Comparison of ENCODE assay signal across 9 cellular contexts in the genomic region with DNA sequence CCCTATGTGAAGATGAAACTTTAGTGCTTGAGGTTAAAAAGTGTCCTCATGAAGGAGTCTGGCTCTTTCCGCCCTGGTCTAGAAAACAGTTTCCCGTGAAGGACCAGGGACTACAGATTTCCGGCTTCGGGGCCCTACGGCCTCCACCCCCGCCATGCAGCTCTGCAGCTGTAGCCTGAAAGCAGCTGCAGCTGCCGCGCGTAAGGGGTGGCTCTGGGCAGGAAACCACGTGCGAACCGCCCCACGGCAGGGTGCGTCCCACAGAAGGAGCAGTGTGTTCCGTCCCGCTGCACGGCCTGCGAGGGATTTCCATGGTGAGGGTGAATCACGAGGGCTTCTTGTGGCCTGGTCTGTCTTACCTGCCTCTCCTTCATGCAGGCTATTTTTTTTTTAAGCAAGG.
DNase-seq lines count a peak whose midpoint lies in the region; ATAC-seq and TF ChIP-seq lines count a peak whose summit lies in the region.
"Had no signal": no experiment of that assay in that cellular context is flagged by ENCODE, and none has a peak within 500 bp of the region (broad histone marks: within the 10 kb centered on the region; RNA-seq: fewer than 3 reads in every experiment).

No MANE protein-coding gene starts in this region.

- no peaks in the 10 kb centered on the region for H3K27me3 ChIP-seq in lower lobe of right lung (ENCODE audit: low read depth)
- H3K27me3 ChIP-seq: neutrophil had no signal

- H3K4me1 Mint-ChIP-seq in stimulated activated naive CD8-positive, alpha-beta T cell treated with anti-CD3 and anti-CD28 coated beads, Interleukin-15, amount 100 ng/mL, for 72 hours = peaks cover 11% of the 10 kb centered on the region
- peaks cover 5% of the 10 kb centered on the region for H3K4me1 Mint-ChIP-seq in endothelial cell (ENCODE audit: unreplicated experiment)

- no peak overlapping the region for H3K27ac ChIP-seq in lower lobe of right lung
- H3K27ac ChIP-seq: neutrophil had no signal

- DNase-seq in activated CD8-positive, alpha-beta memory T cell treated with anti-CD3 and anti-CD28 coated beads, Interleukin-2, amount 50 U/mL, for 24 hours (ENCODE audit: extremely low read depth) = peak; percentile 12
- DNase-seq in lower lobe of right lung (no peak), endothelial cell (ENCODE audit: low spot score) (no peak), G401 (ENCODE audit: low spot score) (no peak), NOMO-1 treated with dmso at 0.1 percent for 144 hours (lab: John Stamatoyannopoulos, UW; ENCODE audit: unreplicated experiment) (no peak)
- DNase-seq in stimulated activated naive CD8-positive, alpha-beta T cell treated with anti-CD3 and anti-CD28 coated beads, Interleukin-15, amount 100 ng/mL, for 72 hours = peak; percentile 38 to 69

- H3K36me3 ChIP-seq in lower lobe of right lung = no peaks in the 10 kb centered on the region
- H3K36me3 ChIP-seq: neutrophil had no signal

- H3K4me1 ChIP-seq in lower lobe of right lung = no peaks in the 10 kb centered on the region

- ATAC-seq in HG02852 (IDR thresholded peaks at IDR 0.05; ENCODE audit: unreplicated experiment) (peak; percentile 71), lower lobe of right lung (peak; percentile 76 to 84)
- ATAC-seq in stimulated activated naive CD8-positive, alpha-beta T cell treated with anti-CD3 and anti-CD28 coated beads, Interleukin-15, amount 100 ng/mL, for 72 hours = peak; percentile 97

- intact Hi-C loops in lower lobe of right lung (cut with DNase I) = no loop called here

- no peaks in the 10 kb centered on the region for H3K9me3 ChIP-seq in lower lobe of right lung
- H3K9me3 ChIP-seq: neutrophil had no signal

- no peak overlapping the region for H3K4me3 ChIP-seq in lower lobe of right lung

- in situ Hi-C loops in G401 (cut with HindIII; ENCODE audit: low sequenced_read_pairs) = no loop called here

- no peak overlapping the region for H3K27ac Mint-ChIP-seq in stimulated activated naive CD8-positive, alpha-beta T cell treated with anti-CD3 and anti-CD28 coated beads, Interleukin-15, amount 100 ng/mL, for 72 hours
- no peak overlapping the region for H3K27ac Mint-ChIP-seq in endothelial cell (ENCODE audit: unreplicated experiment)
- H3K27ac Mint-ChIP-seq: brain had no signal

- no peak overlapping the region for H3K4me3 Mint-ChIP-seq in stimulated activated naive CD8-positive, alpha-beta T cell treated with anti-CD3 and anti-CD28 coated beads, Interleukin-15, amount 100 ng/mL, for 72 hours
- no peak overlapping the region for H3K4me3 Mint-ChIP-seq in endothelial cell (ENCODE audit: unreplicated experiment)
- H3K4me3 Mint-ChIP-seq: brain had no signal

- peaks cover 0 to 5% of the 10 kb centered on the region in 2 donors for H3K9me3 Mint-ChIP-seq in stimulated activated naive CD8-positive, alpha-beta T cell treated with anti-CD3 and anti-CD28 coated beads, Interleukin-15, amount 100 ng/mL, for 72 hours
- H3K9me3 Mint-ChIP-seq in endothelial cell (ENCODE audit: unreplicated experiment) = no peaks in the 10 kb centered on the region

- peaks cover 4% of the 10 kb centered on the region for H3K36me3 Mint-ChIP-seq in endothelial cell (ENCODE audit: low read depth, unreplicated experiment)
- H3K36me3 Mint-ChIP-seq: brain had no signal

- TF ChIP-seq CTCF in lower lobe of right lung (IDR thresholded peaks at IDR 0.05) (no peak), endothelial cell (IDR thresholded peaks at IDR 0.05; ENCODE audit: unreplicated experiment) (no peak)

- no peaks in the 10 kb centered on the region for H3K27me3 Mint-ChIP-seq in stimulated activated naive CD8-positive, alpha-beta T cell treated with anti-CD3 and anti-CD28 coated beads, Interleukin-15, amount 100 ng/mL, for 72 hours
- peaks cover 1% of the 10 kb centered on the region for H3K27me3 Mint-ChIP-seq in endothelial cell (ENCODE audit: unreplicated experiment)
- H3K27me3 Mint-ChIP-seq: brain had no signal

Comparison
In these comparisons a context has a peak if more than half of its experiments do, and no peak if none do; other contexts are left out.
1. DNase-seq: peak in activated CD8-positive, alpha-beta memory T cell treated with anti-CD3 and anti-CD28 coated beads, Interleukin-2, amount 50 U/mL, for 24 hours (single experiment) and stimulated activated naive CD8-positive, alpha-beta T cell treated with anti-CD3 and anti-CD28 coated beads, Interleukin-15, amount 100 ng/mL, for 72 hours (2 of 2); none in lower lobe of right lung (single experiment), endothelial cell (single experiment), G401 (single experiment) and NOMO-1 treated with dmso at 0.1 percent for 144 hours (single experiment).
2. Peak in every context shown above with its lines, with median percentiles within 50 percentile points of each other: ATAC-seq.